In the genomic region with DNA sequence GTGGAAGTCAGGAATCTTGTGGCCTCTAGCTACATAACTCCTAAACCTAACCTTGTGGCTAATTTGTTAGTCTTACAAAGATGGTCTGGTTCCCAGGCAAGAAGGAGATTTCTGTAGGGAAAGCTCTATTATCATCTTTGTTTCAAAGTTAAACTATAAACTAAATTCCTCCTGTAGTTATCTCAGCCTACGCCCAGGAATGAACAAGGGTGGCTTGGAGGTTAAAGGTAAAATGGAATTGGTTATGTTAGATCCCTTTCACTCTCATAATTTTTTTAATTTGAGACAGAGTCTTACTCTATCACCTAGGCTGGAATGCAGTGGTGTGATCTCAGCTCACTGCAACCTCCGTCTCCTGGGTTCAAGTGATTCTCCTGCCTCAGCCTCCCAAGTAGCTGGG, we compare ENCODE assay signal across 29 cellular contexts.
"Had no signal": no experiment of that assay in that cellular context is flagged by ENCODE, and none has a peak within 500 bp of the region (broad histone marks: within the 10 kb centered on the region; RNA-seq: fewer than 3 reads in every experiment).

No MANE protein-coding gene starts in this region.

- DNase-seq: head of caudate nucleus; hippocampal formation; kidney glomerular epithelial cell; left cardiac atrium; left lung; lower lobe of right lung; mammary epithelial cell; mesenchymal stem cell; naive thymus-derived CD4-positive, alpha-beta T cell; nucleus accumbens; pancreas; posterior cingulate gyrus; retina; right cardiac atrium; stimulated activated CD4-positive, alpha-beta T cell treated with anti-CD3 and anti-CD28 coated beads, Interleukin-1b, Interleukin-23, amount 100 ng/mL, for 48 hours; stimulated activated CD4-positive, alpha-beta T cell treated with anti-CD3 and anti-CD28 coated beads, Interleukin-2, amount 100 ng/mL, for 48 hours; stimulated activated CD4-positive, alpha-beta T cell treated with anti-CD3 and anti-CD28 coated beads, Interleukin-4, amount 100 ng/mL, for 4 hours; stimulated activated CD8-positive, alpha-beta memory T cell treated with anti-CD3 and anti-CD28 coated beads, Interleukin-4, amount 100 ng/mL, for 48 hours; stimulated activated naive B cell treated with anti-CD40 and anti-IgM and Interleukin-4, amounts not matched to agents 10 μg/mL and 1 μg/mL and 100 μg/mL, for 72 hours; stimulated activated naive CD8-positive, alpha-beta T cell treated with anti-CD3 and anti-CD28 coated beads, Interleukin-15, Interleukin-2, amounts not matched to agents 100 U/mL and 50 U/mL, for 24 hours; stomach; testis; thyroid gland; trophoblast cell; upper lobe of right lung had no signal

- H3K27me3 Mint-ChIP-seq: naive thymus-derived CD4-positive, alpha-beta T cell; natural killer cell treated with Interleukin-12 subunit alpha and Interleukin-12 subunit beta and Interleukin-15 and Interleukin-18, amount 100 ng/mL, for 72 hours; stimulated activated naive B cell treated with anti-CD40 and anti-IgM and Interleukin-4, amounts not matched to agents 10 μg/mL and 1 μg/mL and 100 μg/mL, for 72 hours had no signal

- H3K36me3 ChIP-seq: left lung, lower lobe of right lung, pancreas, prostate gland, stomach, thyroid gland, upper lobe of right lung had no signal

- H3K9me3 ChIP-seq: pancreas, prostate gland, testis, thyroid gland, upper lobe of right lung had no signal

- H3K4me3 ChIP-seq: left lung, lower lobe of right lung, pancreas, prostate gland, smooth muscle cell, stomach, testis, thyroid gland, upper lobe of right lung had no signal

- H3K27me3 ChIP-seq: left lung, pancreas, stomach, testis, thyroid gland, upper lobe of right lung had no signal

- ATAC-seq: left cardiac atrium; left lung; lower lobe of right lung; naive thymus-derived CD4-positive, alpha-beta T cell; natural killer cell treated with Interleukin-12 subunit alpha and Interleukin-12 subunit beta and Interleukin-15 and Interleukin-18, amount 100 ng/mL, for 72 hours; pancreas; right cardiac atrium; sciatic nerve; stimulated activated naive B cell treated with anti-CD40 and anti-IgM and Interleukin-4, amounts not matched to agents 10 μg/mL and 1 μg/mL and 100 μg/mL, for 72 hours; stimulated activated naive CD8-positive, alpha-beta T cell treated with anti-CD3 and anti-CD28 coated beads, Interleukin-15, Interleukin-2, amounts not matched to agents 100 U/mL and 50 U/mL, for 24 hours; upper lobe of right lung had no signal

- H3K4me1 ChIP-seq: left lung, lower lobe of right lung, pancreas, prostate gland, stomach, testis, thyroid gland, upper lobe of right lung had no signal

- H3K27ac Mint-ChIP-seq: natural killer cell treated with Interleukin-12 subunit alpha and Interleukin-12 subunit beta and Interleukin-15 and Interleukin-18, amount 100 ng/mL, for 72 hours; stimulated activated naive B cell treated with anti-CD40 and anti-IgM and Interleukin-4, amounts not matched to agents 10 μg/mL and 1 μg/mL and 100 μg/mL, for 72 hours had no signal

- H3K4me3 Mint-ChIP-seq: naive thymus-derived CD4-positive, alpha-beta T cell; natural killer cell treated with Interleukin-12 subunit alpha and Interleukin-12 subunit beta and Interleukin-15 and Interleukin-18, amount 100 ng/mL, for 72 hours; stimulated activated naive B cell treated with anti-CD40 and anti-IgM and Interleukin-4, amounts not matched to agents 10 μg/mL and 1 μg/mL and 100 μg/mL, for 72 hours had no signal

- H3K27ac ChIP-seq: left lung, lower lobe of right lung, pancreas, prostate gland, stomach, testis, thyroid gland, upper lobe of right lung had no signal
